In genomic region chr7:150787321-150788281, GRCh38 we compare ENCODE assay signal across 8 cellular contexts. TPM values are rescaled to one million over a fixed set of nuclear protein-coding genes. Genes with fewer than 3 reads are reported as not detected.
A peak's percentile ranks its signal among the peaks of the same experiment; 100 is the strongest.
DNase-seq lines count a peak whose midpoint lies in the region; ATAC-seq and TF ChIP-seq lines count a peak whose summit lies in the region.

No MANE protein-coding gene starts in this region.

- no peaks in the 10 kb centered on the region for H3K36me3 ChIP-seq in neutrophil

- H3K27me3 ChIP-seq in dorsolateral prefrontal cortex (peaks cover 0 to 5% (median 0%) of the 10 kb centered on the region in 45 donors), neutrophil (no peaks in the 10 kb centered on the region)

- DNase-seq in DMS53 treated with DMSO at 0.1 percent for 48 hours (lab: John Stamatoyannopoulos, UW; ENCODE audit: unreplicated experiment): peak; percentile 34
- DNase-seq in MV-4-11 (lab: John Stamatoyannopoulos, UW): peak; percentile 98
- no peak for DNase-seq in dorsolateral prefrontal cortex
- DNase-seq in stimulated activated CD4-positive, alpha-beta T cell treated with anti-CD3 and anti-CD28 coated beads, Interleukin-4, amount 100 ng/mL, for 24 hours: no peak
- DNase-seq in UCSD-AML1 (lab: John Stamatoyannopoulos, UW; ENCODE audit: unreplicated experiment): no peak
- no peak for DNase-seq in activated gamma-delta T cell (lab: John Stamatoyannopoulos, UW)

- intact Hi-C loops in dorsolateral prefrontal cortex (cut with DNase I): no loop called here

- peaks cover 23 to 36% of the 10 kb centered on the region in 2 experiments for H3K4me1 ChIP-seq in neutrophil (ENCODE audit: control insufficient read depth in 1 of 2, insufficient read depth in 1 of 2, low read depth in 1 of 2, low read length in 1 of 2)

- peak in 1 of 56 donors; percentile 12 for TF ChIP-seq CTCF in dorsolateral prefrontal cortex (IDR thresholded peaks at IDR 0.05 in 54 of 56, conservative IDR thresholded peaks at IDR 0.05 in 2 of 56; ENCODE audit: low read depth in 1 of 56, partially characterized antibody in 56 of 56)
- no peak for TF ChIP-seq CTCF in neutrophil (IDR thresholded peaks at IDR 0.05)

- H3K4me3 ChIP-seq in dorsolateral prefrontal cortex: no peak overlapping the region
- no peak overlapping the region for H3K4me3 ChIP-seq in neutrophil (ENCODE audit: low read depth in 1 of 2, low read length in 1 of 2)

- ATAC-seq in HG03095 (IDR thresholded peaks at IDR 0.05; ENCODE audit: unreplicated experiment): no peak

- no peaks in the 10 kb centered on the region for H3K9me3 ChIP-seq in neutrophil

- H3K27ac ChIP-seq in dorsolateral prefrontal cortex (peak overlapping the region in 30 of 59 donors; percentile 13 to 82 (median 48)), neutrophil (peak overlapping the region; percentile 42)

RNA-seq across cellular contexts. Expression of gene TMEM176B, which starts 12.6 kb away (rescaled TPM):
- 10 to 100 TPM in 119 of 120 experiments, 1 to 10 TPM in 1; 8.7 to 61.1 (median 22.7) TPM for total RNA-seq in dorsolateral prefrontal cortex

RNA-seq across cellular contexts. Expression of gene TMEM176A, which starts 13.0 kb away (rescaled TPM):
- 10 to 100 TPM in 114 of 120 experiments, 1 to 10 TPM in 6; 8.9 to 42.5 (median 18.8) TPM for total RNA-seq in dorsolateral prefrontal cortex

RNA-seq across cellular contexts. Expression of gene GIMAP5, which starts 50.4 kb away (rescaled TPM):
- total RNA-seq in dorsolateral prefrontal cortex: 10 to 100 TPM in 27 of 120 experiments, 1 to 10 TPM in 93; 2.5 to 28.1 (median 7.3) TPM

Comparison
In these comparisons a context has a peak if more than half of its experiments do, and no peak if none do; other contexts are left out.
1. DNase-seq: peak in DMS53 treated with DMSO at 0.1 percent for 48 hours (single experiment) and MV-4-11 (single experiment); none in dorsolateral prefrontal cortex (0 of 10), stimulated activated CD4-positive, alpha-beta T cell treated with anti-CD3 and anti-CD28 coated beads, Interleukin-4, amount 100 ng/mL, for 24 hours (single experiment), UCSD-AML1 (single experiment) and activated gamma-delta T cell (single experiment).